1 cellular context compared by ENCODE assay signal in the genomic region with DNA sequence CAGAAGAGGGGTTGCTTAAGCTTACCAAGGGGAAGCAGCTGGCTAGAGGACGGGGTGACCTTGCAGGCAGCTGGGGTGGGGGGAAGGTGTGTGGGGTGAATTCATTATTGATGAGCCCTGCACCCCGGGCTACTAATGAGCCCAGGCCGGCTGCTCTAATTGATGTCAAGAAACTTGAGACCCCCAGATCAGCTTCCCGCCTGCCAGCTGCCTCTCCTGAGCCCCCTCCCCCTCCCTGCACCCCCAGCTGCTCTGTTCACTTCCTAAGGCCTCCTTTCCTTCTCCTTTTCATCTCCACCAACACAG.
TF ChIP-seq lines count a peak whose summit lies in the region.

No MANE protein-coding gene starts in this region.

TF ChIP-seq in endothelial cell of umbilical vein, 7 proteins besides CTCF, POLR2A, EP300 and RAD21:
- TF ChIP-seq FOS (IDR thresholded peaks at IDR 0.05; ENCODE audit: borderline replicate concordance, insufficient read depth, low read length): no peak
- no peak for TF ChIP-seq MAX (IDR thresholded peaks at IDR 0.05; ENCODE audit: insufficient read depth, insufficient read length)
- TF ChIP-seq MYC (IDR thresholded peaks at IDR 0.05; ENCODE audit: low read depth, low read length): no peak
- no peak for TF ChIP-seq JUN (IDR thresholded peaks at IDR 0.05; ENCODE audit: borderline replicate concordance, insufficient read depth, insufficient read length, low read depth)
- TF ChIP-seq GATA2 (IDR thresholded peaks at IDR 0.05; ENCODE audit: insufficient read depth, insufficient read length, low read depth, low read length): no peak
- no peak for TF ChIP-seq EZH2 (IDR thresholded peaks at IDR 0.05; ENCODE audit: borderline replicate concordance, low read depth, low read length, severe bottlenecking)
- no peak for TF ChIP-seq POLR2AphosphoS5 (IDR thresholded peaks at IDR 0.05; ENCODE audit: insufficient read depth, low read depth, low read length)
